28 cellular contexts compared by ENCODE assay signal in the genomic region with DNA sequence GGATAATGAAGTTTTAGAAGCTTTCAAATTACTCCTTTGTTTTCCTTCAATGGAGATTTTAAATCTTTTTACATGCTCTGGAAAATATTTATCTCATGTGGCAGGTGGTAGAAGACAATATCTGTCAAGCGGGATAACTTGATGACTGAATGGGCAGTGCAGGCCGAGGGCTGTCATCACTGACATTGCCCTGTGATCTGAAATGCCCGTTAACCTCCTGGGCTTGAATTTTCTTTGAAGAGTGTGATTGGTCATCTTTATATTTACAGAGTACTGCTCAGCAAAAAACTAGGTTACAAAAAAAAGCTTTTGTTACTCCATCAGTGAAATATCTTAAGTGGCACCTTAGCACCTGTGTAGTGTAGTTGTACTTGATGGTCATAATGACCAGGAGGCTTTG.
A peak's percentile ranks its signal among the peaks of the same experiment; 100 is the strongest.
DNase-seq lines count a peak whose midpoint lies in the region; ATAC-seq and TF ChIP-seq lines count a peak whose summit lies in the region.
"Had no signal": no experiment of that assay in that cellular context is flagged by ENCODE, and none has a peak within 500 bp of the region (broad histone marks: within the 10 kb centered on the region; RNA-seq: fewer than 3 reads in every experiment).

No MANE protein-coding gene starts in this region.

- no peak for TF ChIP-seq CTCF in neural progenitor cell (IDR thresholded peaks at IDR 0.05)

- H3K9me3 Mint-ChIP-seq in neural progenitor cell, result no peaks in the 10 kb centered on the region
- H3K9me3 Mint-ChIP-seq: CD4-positive, alpha-beta memory T cell; CD4-positive, alpha-beta T cell; CD4-positive, CD25-positive, alpha-beta regulatory T cell; CD8-positive, alpha-beta T cell had no signal

- H2AK5ac ChIP-seq in neuronal stem cell (ENCODE audit: low read depth, low read length), result no peak overlapping the region

- H2BK5ac ChIP-seq in neuronal stem cell (ENCODE audit: low read length), result no peak overlapping the region

- peak; percentile 11 for DNase-seq in neural progenitor cell (ENCODE audit: low spot score)
- DNase-seq in neuronal stem cell (ENCODE audit: low spot score), result no peak
- peak; percentile 67 for DNase-seq in retina
- no peak for DNase-seq in putamen (ENCODE audit: low spot score)
- no peak for DNase-seq in HuH-7 (ENCODE audit: low spot score)
- DNase-seq: 8988T; BE2C; C1 segment of cervical spinal cord; Caco-2; Calu3; CD4-positive, alpha-beta memory T cell; CD4-positive, alpha-beta T cell; CD8-positive, alpha-beta memory T cell; CD8-positive, alpha-beta T cell; COR-L47; DMS153; DMS79; DMS79 treated with DMSO at 0.1 percent for 48 hours; DND-41 had no signal

- H3K23ac ChIP-seq in neuronal stem cell (ENCODE audit: low read depth, low read length, poor library complexity), result no peak overlapping the region

- no peaks in the 10 kb centered on the region for H4K20me1 ChIP-seq in neural progenitor cell (ENCODE audit: low read depth)
- H4K20me1 ChIP-seq: BLaER1; BLaER1 treated with 17β-estradiol and CSF1 and Interleukin-3, amounts not matched to agents 10 nM and 100 nM had no signal

- H2BK15ac ChIP-seq in neuronal stem cell (ENCODE audit: low read length), result no peak overlapping the region

- H3K4me1 ChIP-seq in neural progenitor cell, result peaks cover 8% of the 10 kb centered on the region
- H3K4me1 ChIP-seq in neuronal stem cell (ENCODE audit: control insufficient read depth in 2 of 2, insufficient read depth in 1 of 2, low read depth in 1 of 2, low read length in 2 of 2), result no peaks in the 10 kb centered on the region
- H3K4me1 ChIP-seq: A549; BE2C; BLaER1; BLaER1 treated with 17β-estradiol and CSF1 and Interleukin-3, amounts not matched to agents 10 nM and 100 nM; Caco-2 had no signal

- no peaks in the 10 kb centered on the region for H3K4me1 Mint-ChIP-seq in neural progenitor cell
- H3K4me1 Mint-ChIP-seq: B cell; CD14-positive monocyte; CD4-positive, alpha-beta memory T cell; CD4-positive, CD25-positive, alpha-beta regulatory T cell; CD8-positive, alpha-beta memory T cell had no signal

- no peaks in the 10 kb centered on the region for H3K9me3 ChIP-seq in neural progenitor cell (ENCODE audit: low read depth)
- H3K9me3 ChIP-seq in neuronal stem cell (replicated peaks in 1 of 2; ENCODE audit: control insufficient read depth in 2 of 2, insufficient read depth in 1 of 2, low read depth in 1 of 2, low read length in 2 of 2), result no peaks in the 10 kb centered on the region
- H3K9me3 ChIP-seq: A549; BE2C; BLaER1; BLaER1 treated with 17β-estradiol and CSF1 and Interleukin-3, amounts not matched to agents 10 nM and 100 nM; Caco-2 had no signal

- no peak overlapping the region for H3K4ac ChIP-seq in neuronal stem cell (ENCODE audit: low read length)

- no peak overlapping the region for H2BK120ac ChIP-seq in neuronal stem cell (ENCODE audit: low read depth, low read length)

- H3K36me3 ChIP-seq in neural progenitor cell (no peaks in the 10 kb centered on the region), neuronal stem cell (replicated peaks in 1 of 2; ENCODE audit: control insufficient read depth in 2 of 2, insufficient read depth in 2 of 2, low read length in 2 of 2) (no peaks in the 10 kb centered on the region)
- H3K36me3 ChIP-seq: BE2C; BLaER1; BLaER1 treated with 17β-estradiol and CSF1 and Interleukin-3, amounts not matched to agents 10 nM and 100 nM had no signal

- H2AFZ ChIP-seq in neural progenitor cell (replicated peaks) (no peak overlapping the region), neuronal stem cell (ENCODE audit: low read length) (no peak overlapping the region)

- H3K36me3 Mint-ChIP-seq in neural progenitor cell, result no peaks in the 10 kb centered on the region
- H3K36me3 Mint-ChIP-seq: CD14-positive monocyte; CD4-positive, alpha-beta memory T cell; CD4-positive, CD25-positive, alpha-beta regulatory T cell; CD8-positive, alpha-beta memory T cell; CD8-positive, alpha-beta T cell had no signal

- no peak overlapping the region for H2BK12ac ChIP-seq in neuronal stem cell (ENCODE audit: low read length)

- H3K79me1 ChIP-seq in neuronal stem cell (ENCODE audit: low read depth, low read length), result no peaks in the 10 kb centered on the region

- H3K4me2 ChIP-seq in neural progenitor cell (no peak overlapping the region), neuronal stem cell (ENCODE audit: insufficient read depth, low read length, poor library complexity, severe bottlenecking) (no peak overlapping the region)
- H3K4me2 ChIP-seq: A549; BLaER1; BLaER1 treated with 17β-estradiol and CSF1 and Interleukin-3, amounts not matched to agents 10 nM and 100 nM had no signal

- no peak overlapping the region for H4K91ac ChIP-seq in neuronal stem cell (ENCODE audit: low read depth, low read length, poor library complexity)

- no peak overlapping the region for H3K27ac Mint-ChIP-seq in neural progenitor cell
- H3K27ac Mint-ChIP-seq: B cell; CD14-positive monocyte; CD4-positive, alpha-beta memory T cell; CD4-positive, alpha-beta T cell; CD4-positive, CD25-positive, alpha-beta regulatory T cell; CD8-positive, alpha-beta memory T cell; CD8-positive, alpha-beta T cell had no signal

- no peaks in the 10 kb centered on the region for H3K79me2 ChIP-seq in neural progenitor cell (ENCODE audit: low read depth)

- H3K9ac ChIP-seq in neural progenitor cell (no peak overlapping the region), neuronal stem cell (ENCODE audit: low read depth, low read length, poor library complexity) (no peak overlapping the region)
- H3K9ac ChIP-seq: BLaER1; BLaER1 treated with 17β-estradiol and CSF1 and Interleukin-3, amounts not matched to agents 10 nM and 100 nM had no signal

- H3K4me3 ChIP-seq in neural progenitor cell (no peak overlapping the region), neuronal stem cell (ENCODE audit: low read length in 2 of 2) (no peak overlapping the region)
- H3K4me3 ChIP-seq: A549; BLaER1; BLaER1 treated with 17β-estradiol and CSF1 and Interleukin-3, amounts not matched to agents 10 nM and 100 nM had no signal

- H4K8ac ChIP-seq in neuronal stem cell (ENCODE audit: low read depth, low read length), result no peak overlapping the region

- H3K4me3 Mint-ChIP-seq in neural progenitor cell, result no peak overlapping the region
- H3K4me3 Mint-ChIP-seq: B cell; CD14-positive monocyte; CD4-positive, alpha-beta memory T cell; CD4-positive, alpha-beta T cell; CD4-positive, CD25-positive, alpha-beta regulatory T cell; CD8-positive, alpha-beta memory T cell; CD8-positive, alpha-beta T cell had no signal

- no CpG with 5 or more reads among the region's 3 CpGs for WGBS in neuronal stem cell (ENCODE audit: extremely low coverage in 2 of 2, insufficient read length in 2 of 2, insufficient replicate concordance in 1 of 2), 2 donors

- H3K27me3 ChIP-seq in neural progenitor cell (no peaks in the 10 kb centered on the region), neuronal stem cell (ENCODE audit: control insufficient read depth in 3 of 3, insufficient read depth in 3 of 3, low read depth in 1 of 3, low read length in 3 of 3) (peaks cover 0 to 7% (median 0%) of the 10 kb centered on the region in 3 experiments)
- H3K27me3 ChIP-seq: BE2C; BLaER1; BLaER1 treated with 17β-estradiol and CSF1 and Interleukin-3, amounts not matched to agents 10 nM and 100 nM had no signal

- H3K14ac ChIP-seq in neuronal stem cell (ENCODE audit: low read length), result no peak overlapping the region

- peak overlapping the region; percentile 65 for H3K27ac ChIP-seq in neural progenitor cell
- H3K27ac ChIP-seq in neuronal stem cell (replicated peaks; ENCODE audit: low read length), result peak overlapping the region; percentile 13
- H3K27ac ChIP-seq: 22Rv1; A549; BLaER1; BLaER1 treated with 17β-estradiol and CSF1 and Interleukin-3, amounts not matched to agents 10 nM and 100 nM; C4-2B had no signal

- no peak overlapping the region for H3K18ac ChIP-seq in neuronal stem cell (ENCODE audit: low read length)

- no peaks in the 10 kb centered on the region for H3K27me3 Mint-ChIP-seq in neural progenitor cell (ENCODE audit: insufficient read depth, low read depth)
- H3K27me3 Mint-ChIP-seq: CD4-positive, alpha-beta memory T cell had no signal

- H3F3A ChIP-seq in neural progenitor cell (ENCODE audit: low read depth), result peaks cover 11% of the 10 kb centered on the region

- ATAC-seq in GM21576 (IDR thresholded peaks at IDR 0.05; ENCODE audit: unreplicated experiment), result no peak
- ATAC-seq: CD8-positive, alpha-beta T cell had no signal

Comparison
In these comparisons a context has a peak if more than half of its experiments do, and no peak if none do; other contexts are left out.
1. DNase-seq: peak in neural progenitor cell (single experiment) and retina (single experiment); none in neuronal stem cell (single experiment), putamen (single experiment) and HuH-7 (single experiment).